Comparison of ENCODE assay signal across 15 cellular contexts in the genomic region with DNA sequence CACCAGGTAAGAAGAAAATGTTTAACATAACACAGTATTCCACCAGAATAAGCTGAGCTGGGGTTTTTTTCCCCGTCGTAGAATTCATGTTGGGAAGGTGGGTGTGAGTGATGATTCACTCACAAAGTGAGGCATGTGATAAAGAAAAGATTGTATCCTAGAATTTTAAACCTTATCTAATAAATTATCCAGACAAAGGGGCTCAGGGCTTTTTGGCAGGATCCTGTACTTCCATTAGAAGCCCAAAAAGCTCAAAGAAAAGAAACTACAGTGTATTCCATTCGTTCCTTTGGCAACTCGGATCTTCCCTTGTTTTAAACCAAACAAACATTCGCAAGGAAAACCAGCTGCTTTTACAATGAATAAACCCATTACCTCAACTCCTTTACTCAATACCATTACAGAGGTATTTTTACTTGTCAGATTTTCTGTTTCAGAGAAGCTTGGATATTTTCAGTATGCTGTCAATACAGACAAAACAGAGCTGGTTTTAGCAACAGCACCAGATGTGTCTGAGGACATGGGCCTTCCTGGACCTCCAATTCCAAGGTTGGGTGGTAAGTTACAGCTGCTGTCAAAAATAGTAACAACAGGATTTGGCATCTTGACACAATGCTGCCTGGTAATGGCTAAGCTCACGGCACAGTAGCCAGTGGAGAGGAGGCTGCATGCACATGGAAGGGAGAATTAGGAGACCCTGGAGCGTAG.
DNase-seq lines count a peak whose midpoint lies in the region; ATAC-seq, FAIRE-seq and TF ChIP-seq lines count a peak whose summit lies in the region.
"Had no signal": no experiment of that assay in that cellular context is flagged by ENCODE, and none has a peak within 500 bp of the region (broad histone marks: within the 10 kb centered on the region; RNA-seq: fewer than 3 reads in every experiment).

No MANE protein-coding gene starts in this region.

- no peak overlapping the region for H3K56ac ChIP-seq in H9 (ENCODE audit: insufficient read length, low read depth, low read length)
- H3K56ac ChIP-seq in mesendoderm (ENCODE audit: low read length) = no peak overlapping the region

- H3K27me3 Mint-ChIP-seq in H9 (ENCODE audit: low read depth) (no peaks in the 10 kb centered on the region), Calu3 (ENCODE audit: unreplicated experiment) (no peaks in the 10 kb centered on the region)
- H3K27me3 Mint-ChIP-seq: activated CD4-positive, alpha-beta T cell treated with anti-CD3 and anti-CD28 coated beads for 36 hours; activated T-cell treated with anti-CD3 and anti-CD28 coated beads, Interleukin-2, amount 50 U/mL, for 24 hours had no signal

- H3K36me3 ChIP-seq in K562 (ENCODE audit: control insufficient read depth, insufficient read depth, low read length) (no peaks in the 10 kb centered on the region), right atrium auricular region (no peaks in the 10 kb centered on the region), stomach (no peaks in the 10 kb centered on the region), mesendoderm (ENCODE audit: control insufficient read depth, insufficient read depth, low read length) (no peaks in the 10 kb centered on the region)

- H2BK15ac ChIP-seq in H9 (ENCODE audit: low read depth, low read length) (no peak overlapping the region), mesendoderm (replicated peaks; ENCODE audit: low read depth) (no peak overlapping the region)

- TF ChIP-seq RAD21 in K562 (CRISPR knock-in tag; conservative IDR thresholded peaks at IDR 0.05 in 1 of 2, IDR thresholded peaks at IDR 0.05 in 1 of 2) = no peak

- H2BK12ac ChIP-seq in H9 (ENCODE audit: insufficient read length, low read depth, low read length) = no peak overlapping the region

- H2BK120ac ChIP-seq in H9 (ENCODE audit: low read depth, low read length, poor library complexity, severe bottlenecking) (no peak overlapping the region), mesendoderm (ENCODE audit: low read depth, low read length) (no peak overlapping the region)

- H3K4me1 Mint-ChIP-seq in H9 = peaks cover 12 to 17% of the 10 kb centered on the region in 2 experiments
- H3K4me1 Mint-ChIP-seq in stimulated activated effector memory CD8-positive, alpha-beta T cell treated with anti-CD3 and anti-CD28 coated beads, Interleukin-12 subunit alpha, Interleukin-12 subunit beta, amount 100 ng/mL, for 72 hours = peaks cover 14% of the 10 kb centered on the region
- peaks cover 17% of the 10 kb centered on the region for H3K4me1 Mint-ChIP-seq in Calu3 (ENCODE audit: low read depth, unreplicated experiment)

- TF ChIP-seq CTCF in H9 (conservative IDR thresholded peaks at IDR 0.05) (no peak), K562 (IDR thresholded peaks at IDR 0.05 in 2 of 3, conservative IDR thresholded peaks at IDR 0.05 in 1 of 3; ENCODE audit: insufficient read depth in 2 of 3, low read depth in 1 of 3, low read length in 3 of 3) (no peak), right atrium auricular region (IDR thresholded peaks at IDR 0.05) (no peak), stomach (IDR thresholded peaks at IDR 0.05) (no peak), Calu3 (IDR thresholded peaks at IDR 0.05; ENCODE audit: unreplicated experiment) (no peak)

- H3K9me1 ChIP-seq in K562 (ENCODE audit: control insufficient read depth, insufficient read depth, low read length) = no peaks in the 10 kb centered on the region

- TF ChIP-seq EP300 in K562 (IDR thresholded peaks at IDR 0.05; ENCODE audit: low read length) (no peak), stomach (IDR thresholded peaks at IDR 0.05) (no peak)

- H3K9me3 ChIP-seq in H9 (ENCODE audit: control insufficient read depth, low read depth, low read length) (no peaks in the 10 kb centered on the region), K562 (replicated peaks; ENCODE audit: control insufficient read depth, insufficient read depth, low read depth, low read length) (no peaks in the 10 kb centered on the region), right atrium auricular region (no peaks in the 10 kb centered on the region), stomach (no peaks in the 10 kb centered on the region)
- H3K9me3 ChIP-seq: body of pancreas had no signal

- H3K27me3 ChIP-seq in H9 (ENCODE audit: insufficient read depth, low read length) = no peaks in the 10 kb centered on the region
- H3K27me3 ChIP-seq in K562 (ENCODE audit: control insufficient read depth in 2 of 2, insufficient read depth in 2 of 2, low read length in 2 of 2) = no peaks in the 10 kb centered on the region
- no peaks in the 10 kb centered on the region for H3K27me3 ChIP-seq in right atrium auricular region
- no peaks in the 10 kb centered on the region for H3K27me3 ChIP-seq in stomach
- no peaks in the 10 kb centered on the region for H3K27me3 ChIP-seq in mesendoderm (ENCODE audit: insufficient read depth, low read length, poor library complexity)
- H3K27me3 ChIP-seq: body of pancreas had no signal

- in situ Hi-C loops in K562 (cut with MboI) = no loop called here

- no TSS peak for BruUV-seq in K562 (replicated peaks; lab: Mats Ljungman, UMichigan)
- BruUV-seq in Calu3 (replicated peaks; lab: Mats Ljungman, UMichigan) = no TSS peak

- H3K4me3 ChIP-seq in K562 (no peak overlapping the region), right atrium auricular region (no peak overlapping the region), stomach (no peak overlapping the region), mesendoderm (ENCODE audit: low read length) (no peak overlapping the region)
- H3K4me3 ChIP-seq: body of pancreas had no signal

- intact Hi-C loops in K562 (cut with micrococcal nuclease) = loop anchor here (5.0 to 10.0 kb wide), 4 partner anchors 193 to 464 kb away; no protein-coding TSS in a partner anchor
- intact Hi-C loops in stomach (cut with DNase I; ENCODE audit: low total_unique reads) = no loop called here
- intact Hi-C loops in Calu3 (cut with micrococcal nuclease; ENCODE audit: unreplicated experiment) = no loop called here

- H3K9me3 Mint-ChIP-seq in H9 (peaks cover 3 to 4% of the 10 kb centered on the region in 2 experiments; a peak in 3 of 5 replicates), Calu3 (ENCODE audit: low read depth, unreplicated experiment) (peaks cover 11% of the 10 kb centered on the region)
- peaks cover 3% of the 10 kb centered on the region for H3K9me3 Mint-ChIP-seq in stimulated activated effector memory CD8-positive, alpha-beta T cell treated with anti-CD3 and anti-CD28 coated beads, Interleukin-12 subunit alpha, Interleukin-12 subunit beta, amount 100 ng/mL, for 72 hours

- H3K9ac ChIP-seq in H9 (ENCODE audit: extremely low read depth, insufficient read length, low read length) (no peak overlapping the region), K562 (ENCODE audit: insufficient read depth in 1 of 2, low read depth in 2 of 2, low read length in 2 of 2) (no peak overlapping the region), mesendoderm (ENCODE audit: low read length) (no peak overlapping the region)

- H3K4ac ChIP-seq in H9 (ENCODE audit: low read depth, low read length) = no peak overlapping the region
- H3K4ac ChIP-seq in mesendoderm (ENCODE audit: low read depth, low read length) = no peak overlapping the region

- H3K79me1 ChIP-seq in H9 (ENCODE audit: insufficient read depth, low read depth, low read length, poor library complexity, severe bottlenecking) = no peaks in the 10 kb centered on the region
- no peaks in the 10 kb centered on the region for H3K79me1 ChIP-seq in mesendoderm (ENCODE audit: low read length)

- H2AFZ ChIP-seq in H9 (ENCODE audit: low read length) (no peak overlapping the region), K562 (ENCODE audit: low read depth, low read length) (no peak overlapping the region; the same call in 1 of the 2 replicates)

- H4K8ac ChIP-seq in H9 (replicated peaks; ENCODE audit: insufficient read length, low read depth, low read length) (no peak overlapping the region), mesendoderm (ENCODE audit: low read depth, low read length) (no peak overlapping the region)

- H4K5ac ChIP-seq in H9 (ENCODE audit: insufficient read length, low read depth, low read length) (peak overlapping the region; percentile 56), mesendoderm (ENCODE audit: low read length) (no peak overlapping the region)

- FAIRE-seq in K562 (lab: Jason Lieb, UNC) = no peak
- FAIRE-seq: endometrium, GM18507 had no signal

- WGBS in H9 (ENCODE audit: extremely low coverage, insufficient read length, low lambda C conversion rate) = 100% methylated on average over 1 of the region's 7 CpGs
- 58% methylated on average over 7 of the region's 7 CpGs for WGBS in K562 (ENCODE audit: insufficient coverage, low coverage, missing lambda C conversion rate)
- WGBS in stomach, 5 donors = 66 to 78% (median 74%) methylated on average over 7 of the region's 7 CpGs
- no CpG with 5 or more reads among the region's 7 CpGs for WGBS in mesendoderm (ENCODE audit: extremely low coverage, insufficient coverage, low lambda C conversion rate)

- no peaks in the 10 kb centered on the region for H3K79me2 ChIP-seq in H9 (ENCODE audit: insufficient read depth, low read length)
- no peaks in the 10 kb centered on the region for H3K79me2 ChIP-seq in K562 (ENCODE audit: control insufficient read depth, insufficient read depth, low read length)
- H3K79me2 ChIP-seq in mesendoderm (ENCODE audit: control insufficient read depth, insufficient read depth, low read length) = no peaks in the 10 kb centered on the region

- no peak for DNase-seq in H9
- no peak for DNase-seq in K562 (ENCODE audit: extremely low read depth in 1 of 4, low spot score in 3 of 4)
- no peak for DNase-seq in right atrium auricular region (ENCODE audit: low spot score)
- no peak for DNase-seq in stomach
- no peak for DNase-seq in mesendoderm
- DNase-seq in stimulated activated effector memory CD8-positive, alpha-beta T cell treated with anti-CD3 and anti-CD28 coated beads, Interleukin-12 subunit alpha, Interleukin-12 subunit beta, amount 100 ng/mL, for 72 hours (ENCODE audit: low spot score in 2 of 2) = no peak
- DNase-seq in Calu3 = no peak
- DNase-seq: activated CD4-positive, alpha-beta T cell treated with anti-CD3 and anti-CD28 coated beads for 36 hours; activated T-cell treated with anti-CD3 and anti-CD28 coated beads, Interleukin-2, amount 50 U/mL, for 24 hours; body of pancreas; C1 segment of cervical spinal cord; stimulated activated CD4-positive, alpha-beta T cell treated with anti-CD3 and anti-CD28 coated beads, Interleukin-15, amount 100 ng/mL, for 24 hours had no signal

- H3K4me3 Mint-ChIP-seq in H9 (no peak overlapping the region), Calu3 (ENCODE audit: low read depth, unreplicated experiment) (no peak overlapping the region)
- H3K4me3 Mint-ChIP-seq in stimulated activated effector memory CD8-positive, alpha-beta T cell treated with anti-CD3 and anti-CD28 coated beads, Interleukin-12 subunit alpha, Interleukin-12 subunit beta, amount 100 ng/mL, for 72 hours = no peak overlapping the region
- H3K4me3 Mint-ChIP-seq: activated CD4-positive, alpha-beta T cell treated with anti-CD3 and anti-CD28 coated beads for 36 hours; activated T-cell treated with anti-CD3 and anti-CD28 coated beads, Interleukin-2, amount 50 U/mL, for 24 hours had no signal

- CTCF ChIA-PET in K562 (lab: Yijun Ruan, JAX; ENCODE audit: low intra/inter-chr PET ratio) = no interaction called here
- CTCF ChIA-PET in Calu3 (lab: Charles Lee) = no interaction called here

- no peaks in the 10 kb centered on the region for H3K23me2 ChIP-seq in H9 (ENCODE audit: insufficient read length, low read depth, low read length, poor library complexity, severe bottlenecking)

- H2AK5ac ChIP-seq in H9 (ENCODE audit: insufficient read length, low read length) = no peak overlapping the region
- no peak overlapping the region for H2AK5ac ChIP-seq in mesendoderm (ENCODE audit: low read length)

- H2BK20ac ChIP-seq in H9 (ENCODE audit: low read depth, low read length, poor library complexity, severe bottlenecking) = no peak overlapping the region

- POLR2A ChIA-PET in K562 (lab: Yijun Ruan, JAX) = interaction anchor here (0.7 to 1.9 kb wide), 3 partner anchors 9 to 50 kb away, joined by 3 to 9 read pairs (median 5); no protein-coding TSS in a partner anchor

- H3K23ac ChIP-seq in H9 (ENCODE audit: insufficient read length, low read depth, low read length) (no peak overlapping the region), mesendoderm (ENCODE audit: low read length) (no peak overlapping the region)

- H3K36me3 Mint-ChIP-seq in H9 (ENCODE audit: insufficient read depth in 1 of 3, low read depth in 3 of 3) = no peaks in the 10 kb centered on the region
- H3K36me3 Mint-ChIP-seq in stimulated activated effector memory CD8-positive, alpha-beta T cell treated with anti-CD3 and anti-CD28 coated beads, Interleukin-12 subunit alpha, Interleukin-12 subunit beta, amount 100 ng/mL, for 72 hours = no peaks in the 10 kb centered on the region
- no peaks in the 10 kb centered on the region for H3K36me3 Mint-ChIP-seq in Calu3 (ENCODE audit: insufficient read depth, unreplicated experiment)

- ATAC-seq in K562 (no peak), GM21723 (IDR thresholded peaks at IDR 0.05; ENCODE audit: unreplicated experiment) (no peak)
- ATAC-seq in stimulated activated effector memory CD8-positive, alpha-beta T cell treated with anti-CD3 and anti-CD28 coated beads, Interleukin-12 subunit alpha, Interleukin-12 subunit beta, amount 100 ng/mL, for 72 hours = no peak
- ATAC-seq: activated CD4-positive, alpha-beta T cell treated with anti-CD3 and anti-CD28 coated beads for 36 hours; body of pancreas had no signal

- H3K4me2 ChIP-seq in H9 (ENCODE audit: insufficient read depth, insufficient read length, low read length) = no peak overlapping the region
- H3K4me2 ChIP-seq in K562 (ENCODE audit: insufficient read depth, low read length) = no peak overlapping the region
- no peak overlapping the region for H3K4me2 ChIP-seq in mesendoderm (ENCODE audit: low read length)

- H3K27ac ChIP-seq in H9 (ENCODE audit: insufficient read length, low read depth, low read length) = no peak overlapping the region
- no peak overlapping the region for H3K27ac ChIP-seq in K562 (ENCODE audit: extremely low read depth, low read depth, low read length)
- peak overlapping the region; percentile 55 to 91 for H3K27ac ChIP-seq in right atrium auricular region
- peak overlapping the region in 3 of 5 donors; percentile 41 to 86 (median 52) for H3K27ac ChIP-seq in stomach
- no peak overlapping the region for H3K27ac ChIP-seq in mesendoderm (ENCODE audit: low read depth, low read length)
- H3K27ac ChIP-seq: body of pancreas had no signal

- H3K14ac ChIP-seq in H9 (ENCODE audit: insufficient read depth, low read length) = 0 out of 2 replicates have a peak overlapping the region, but pooled peaks have one; percentile 35

- H4K20me1 ChIP-seq in H9 (ENCODE audit: control insufficient read depth, insufficient read depth, insufficient read length) (no peaks in the 10 kb centered on the region), K562 (replicated peaks; ENCODE audit: control insufficient read depth, insufficient read depth, low read length) (no peaks in the 10 kb centered on the region)

- TF ChIP-seq POLR2A in K562 (conservative IDR thresholded peaks at IDR 0.05) = no peak
- TF ChIP-seq POLR2A in stomach (IDR thresholded peaks at IDR 0.05) = no peak

- no peak overlapping the region for H3T11ph ChIP-seq in H9 (ENCODE audit: low read length)

- H3K18ac ChIP-seq in H9 (ENCODE audit: insufficient read length, low read depth, low read length) (no peak overlapping the region), mesendoderm (ENCODE audit: low read length) (no peak overlapping the region)

- H4K91ac ChIP-seq in H9 (ENCODE audit: insufficient read length, low read depth, low read length) = no peak overlapping the region

- H3K4me1 ChIP-seq in H9 (ENCODE audit: insufficient read depth, low read length) (no peaks in the 10 kb centered on the region), K562 (replicated peaks in 1 of 2; ENCODE audit: control insufficient read depth in 2 of 2, insufficient read depth in 2 of 2, low read length in 2 of 2) (peaks cover 20 to 31% of the 10 kb centered on the region in 2 experiments), right atrium auricular region (peaks cover 0 to 50% of the 10 kb centered on the region in 2 donors), stomach (peaks cover 13 to 29% (median 24%) of the 10 kb centered on the region in 4 donors), mesendoderm (ENCODE audit: control insufficient read depth, low read depth, low read length) (no peaks in the 10 kb centered on the region)

- H2BK5ac ChIP-seq in H9 (ENCODE audit: insufficient read length, low read length) = no peak overlapping the region
- H2BK5ac ChIP-seq in mesendoderm (ENCODE audit: low read length) = no peak overlapping the region

- H3K27ac Mint-ChIP-seq in H9 (no peak overlapping the region), Calu3 (ENCODE audit: unreplicated experiment) (no peak overlapping the region)
- no peak overlapping the region for H3K27ac Mint-ChIP-seq in stimulated activated effector memory CD8-positive, alpha-beta T cell treated with anti-CD3 and anti-CD28 coated beads, Interleukin-12 subunit alpha, Interleukin-12 subunit beta, amount 100 ng/mL, for 72 hours
- H3K27ac Mint-ChIP-seq: activated CD4-positive, alpha-beta T cell treated with anti-CD3 and anti-CD28 coated beads for 36 hours; activated T-cell treated with anti-CD3 and anti-CD28 coated beads, Interleukin-2, amount 50 U/mL, for 24 hours had no signal

Comparison
In these comparisons a context has a peak if more than half of its experiments do, and no peak if none do; other contexts are left out.
1. H3K27ac ChIP-seq: peak in right atrium auricular region (2 of 2) and stomach (3 of 5); none in H9 (single experiment), K562 (single experiment) and mesendoderm (single experiment).